ENCODE assay signal across 4 cellular contexts in genomic region chr5:159807135-159807534, GRCh38.
DNase-seq lines count a peak whose midpoint lies in the region; ATAC-seq, FAIRE-seq and TF ChIP-seq lines count a peak whose summit lies in the region.
"Not testable (repeated sequence)": the region's sequence is repeated elsewhere in the genome, so short reads cannot be mapped to it uniquely, and the experiment has no call there.

No MANE protein-coding gene starts in this region.

- not testable (repeated sequence) for H3K27ac ChIP-seq in HEK293 (ENCODE audit: extremely low read depth, low read depth, low read length); K562 (ENCODE audit: extremely low read depth, low read depth, low read length); esophagus muscularis mucosa (replicated peaks in 1 of 4)

- H4K20me1 ChIP-seq in K562 (replicated peaks; ENCODE audit: control insufficient read depth, insufficient read depth, low read length), result not testable (repeated sequence)

- H3K4me3 ChIP-seq in HEK293 (ENCODE audit: low read depth, low read length); K562; esophagus muscularis mucosa: not testable (repeated sequence)

- H2AFZ ChIP-seq in K562 (ENCODE audit: low read depth, low read length), result not testable (repeated sequence)

- H3K36me3 ChIP-seq in HEK293 (ENCODE audit: control insufficient read depth in 2 of 2, insufficient read depth in 1 of 2, low read length in 2 of 2); K562 (ENCODE audit: control insufficient read depth, insufficient read depth, low read length); esophagus muscularis mucosa: not testable (repeated sequence)

- H3K27me3 ChIP-seq in K562 (ENCODE audit: control insufficient read depth in 2 of 2, insufficient read depth in 2 of 2, low read length in 2 of 2); esophagus muscularis mucosa: not testable (repeated sequence)

- BruUV-seq in K562 (replicated peaks; lab: Mats Ljungman, UMichigan), result not testable (repeated sequence)

- not testable (repeated sequence) for TF ChIP-seq POLR2A in K562 (conservative IDR thresholded peaks at IDR 0.05); esophagus muscularis mucosa (IDR thresholded peaks at IDR 0.05; ENCODE audit: low read depth)

- CTCF ChIA-PET in HEK293 (lab: Yijun Ruan, JAX); K562 (lab: Yijun Ruan, JAX; ENCODE audit: low intra/inter-chr PET ratio): not testable (repeated sequence)

- TF ChIP-seq RAD21 in K562 (CRISPR knock-in tag; conservative IDR thresholded peaks at IDR 0.05 in 1 of 2, IDR thresholded peaks at IDR 0.05 in 1 of 2), result not testable (repeated sequence)

- not testable (repeated sequence) for TF ChIP-seq EP300 in K562 (IDR thresholded peaks at IDR 0.05; ENCODE audit: low read length); esophagus muscularis mucosa (IDR thresholded peaks at IDR 0.05)

- not testable (repeated sequence) for H3K9me3 ChIP-seq in HEK293 (ENCODE audit: control insufficient read depth, insufficient read depth, low read depth, low read length); K562 (replicated peaks; ENCODE audit: control insufficient read depth, insufficient read depth, low read depth, low read length); esophagus muscularis mucosa

- POLR2A ChIA-PET in HEK293 (lab: Yijun Ruan, JAX); K562 (lab: Yijun Ruan, JAX): not testable (repeated sequence)

- in situ Hi-C loops in K562 (cut with MboI), result not testable (repeated sequence)

- not testable (repeated sequence) for DNase-seq in K562 (ENCODE audit: extremely low read depth in 1 of 4, low spot score in 3 of 4)
- DNase-seq in esophagus muscularis mucosa (ENCODE audit: extremely low spot score), result peak; percentile 5
- peak; percentile 10 for DNase-seq in left kidney (ENCODE audit: low read depth, low spot score)

- not testable (repeated sequence) for H3K4me2 ChIP-seq in K562 (ENCODE audit: insufficient read depth, low read length)

- not testable (repeated sequence) for H3K9me1 ChIP-seq in K562 (ENCODE audit: control insufficient read depth, insufficient read depth, low read length)

- H3K79me2 ChIP-seq in K562 (ENCODE audit: control insufficient read depth, insufficient read depth, low read length), result not testable (repeated sequence)

- H3K4me1 ChIP-seq in HEK293 (ENCODE audit: control insufficient read depth, insufficient read depth, low read length); K562 (replicated peaks in 1 of 2; ENCODE audit: control insufficient read depth in 2 of 2, insufficient read depth in 2 of 2, low read length in 2 of 2); esophagus muscularis mucosa: not testable (repeated sequence)

- not testable (repeated sequence) for ATAC-seq in K562

- intact Hi-C loops in K562 (cut with micrococcal nuclease); esophagus muscularis mucosa (cut with DNase I): not testable (repeated sequence)

- WGBS in K562 (ENCODE audit: insufficient coverage, low coverage, missing lambda C conversion rate), result 2% methylated on average over 3 of the region's 3 CpGs
- WGBS in esophagus muscularis mucosa, result 86% methylated on average over 3 of the region's 3 CpGs

- not testable (repeated sequence) for TF ChIP-seq CTCF in HEK293 (tag by site-specific recombination; IDR thresholded peaks at IDR 0.05); K562 (IDR thresholded peaks at IDR 0.05 in 2 of 3, conservative IDR thresholded peaks at IDR 0.05 in 1 of 3; ENCODE audit: insufficient read depth in 2 of 3, low read depth in 1 of 3, low read length in 3 of 3); esophagus muscularis mucosa (IDR thresholded peaks at IDR 0.05)

- H3K9ac ChIP-seq in K562 (ENCODE audit: insufficient read depth in 1 of 2, low read depth in 2 of 2, low read length in 2 of 2), result not testable (repeated sequence)

- FAIRE-seq in K562 (lab: Jason Lieb, UNC), result not testable (repeated sequence)

TF ChIP-seq in HEK293, 187 proteins besides CTCF, POLR2A, EP300 and RAD21:
- peak; percentile 70; the same call in 1 of the 2 replicates for TF ChIP-seq ZNF146 (tag by site-specific recombination; IDR thresholded peaks at IDR 0.05)

TF ChIP-seq in K562, 482 proteins besides CTCF, POLR2A, EP300 and RAD21:
- TF ChIP-seq ZNF146 (CRISPR knock-in tag; IDR thresholded peaks at IDR 0.05; ENCODE audit: unreplicated experiment), result peak; percentile 74
